13 cellular contexts compared by ENCODE assay signal in the genomic region with DNA sequence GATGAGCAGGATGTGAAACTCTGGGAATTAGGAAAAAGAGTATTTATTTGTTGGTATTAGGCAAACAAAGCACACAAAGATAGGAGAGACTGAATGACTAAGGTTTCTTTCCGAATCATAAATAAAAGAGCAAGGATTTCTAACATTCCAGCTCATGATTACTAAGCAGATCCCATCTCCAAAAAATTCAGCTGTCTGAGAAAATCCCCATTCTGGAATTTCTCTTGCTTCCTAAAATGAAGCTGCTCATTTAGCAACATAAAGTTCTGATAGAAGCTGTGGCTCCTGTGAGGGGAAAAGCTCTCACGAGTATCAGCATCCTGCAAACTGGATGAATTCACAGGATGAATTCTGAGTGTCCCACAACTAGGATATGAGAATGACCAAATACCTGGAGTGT. TPM values are rescaled to one million over a fixed set of nuclear protein-coding genes. Genes with fewer than 3 reads are reported as not detected.
DNase-seq lines count a peak whose midpoint lies in the region; ATAC-seq and TF ChIP-seq lines count a peak whose summit lies in the region.
"Had no signal": no experiment of that assay in that cellular context is flagged by ENCODE, and none has a peak within 500 bp of the region (broad histone marks: within the 10 kb centered on the region; RNA-seq: fewer than 3 reads in every experiment).

No MANE protein-coding gene starts in this region.

- peak; percentile 44 for DNase-seq in AG09309 (ENCODE audit: low read depth)
- DNase-seq in HS-5 (ENCODE audit: low read depth): peak; percentile 69
- DNase-seq in mammary epithelial cell: no peak
- DNase-seq in myocyte (ENCODE audit: low read depth): peak; percentile 56
- no peak for DNase-seq in effector CD8-positive, alpha-beta T cell (lab: John Stamatoyannopoulos, UW)
- DNase-seq in NCI-H2107 (lab: John Stamatoyannopoulos, UW): no peak
- DNase-seq in anterior cingulate cortex (lab: John Stamatoyannopoulos, UW): no peak
- DNase-seq: activated CD4-positive, alpha-beta T cell treated with anti-CD3 and anti-CD28 coated beads for 4 hours; Karpas-422; stimulated activated CD4-positive, alpha-beta T cell treated with anti-CD3 and anti-CD28 coated beads, Interleukin-4, amount 100 ng/mL, for 24 hours; stimulated activated naive CD4-positive, alpha-beta T cell treated with Interleukin-2 at 50 U/mL for 16 hours had no signal

- CTCF ChIA-PET in mammary epithelial cell (lab: Charles Lee; ENCODE audit: low non-redundant PET): no interaction called here

- no peak for ATAC-seq in HG03565 (IDR thresholded peaks at IDR 0.05; ENCODE audit: unreplicated experiment)

- H4K20me1 ChIP-seq in mammary epithelial cell (ENCODE audit: insufficient read depth, low read length): no peaks in the 10 kb centered on the region

- peak overlapping the region; percentile 44 for H3K4me2 ChIP-seq in mammary epithelial cell (ENCODE audit: insufficient read depth, low read depth, low read length)

- H3K27me3 ChIP-seq in mammary epithelial cell (ENCODE audit: insufficient read depth, low read length): no peaks in the 10 kb centered on the region

- dilution Hi-C loops in mammary epithelial cell (cut with HindIII; ENCODE audit: low sequenced_read_pairs): no loop called here

- no TSS peak for BruUV-seq in mammary epithelial cell (replicated peaks; lab: Mats Ljungman, UMichigan)

- WGBS in mammary epithelial cell (ENCODE audit: low coverage, missing lambda C conversion rate): 35% methylated on average over 2 of the region's 2 CpGs

- peaks cover 18% of the 10 kb centered on the region for H3K36me3 ChIP-seq in mammary epithelial cell (ENCODE audit: insufficient read depth, low read length)

- no peak overlapping the region for H2AFZ ChIP-seq in mammary epithelial cell (ENCODE audit: low read depth, low read length)

- TF ChIP-seq CTCF in AG09309 (IDR thresholded peaks at IDR 0.05; ENCODE audit: control insufficient read depth, insufficient read depth, low read depth, low read length, missing control alignments) (no peak), mammary epithelial cell (conservative IDR thresholded peaks at IDR 0.05 in 1 of 2, IDR thresholded peaks at IDR 0.05 in 1 of 2; ENCODE audit: extremely low read depth in 1 of 2, insufficient read depth in 1 of 2, low read depth in 1 of 2, low read length in 2 of 2) (no peak)

- H3K27ac ChIP-seq in mammary epithelial cell (ENCODE audit: insufficient read depth, low read depth, low read length): peak overlapping the region; percentile 69

- in situ Hi-C loops in mammary epithelial cell (cut with MboI; ENCODE audit: low sequenced_read_pairs in 2 of 2): no loop called here

- intact Hi-C loops in mammary epithelial cell (cut with micrococcal nuclease): no loop called here

- no peak overlapping the region for H3K4me3 ChIP-seq in AG09309 (ENCODE audit: control insufficient read depth, low read depth, low read length)
- H3K4me3 ChIP-seq in mammary epithelial cell (replicated peaks in 1 of 3; ENCODE audit: insufficient read depth in 1 of 3, low read depth in 2 of 3, low read length in 3 of 3): no peak overlapping the region

- peak overlapping the region; percentile 47 for H3K9ac ChIP-seq in mammary epithelial cell (ENCODE audit: insufficient read depth, low read length)

- peaks cover 33% of the 10 kb centered on the region for H3K4me1 ChIP-seq in mammary epithelial cell (ENCODE audit: insufficient read depth, low read length)

- H3K79me2 ChIP-seq in mammary epithelial cell (ENCODE audit: insufficient read depth, low read length): peaks cover 3% of the 10 kb centered on the region

- H3K9me3 ChIP-seq in mammary epithelial cell (replicated peaks; ENCODE audit: insufficient read depth, low read length): no peaks in the 10 kb centered on the region

RNA-seq across cellular contexts. Expression of gene SH2D5, which starts 6.7 kb away (rescaled TPM):
- total RNA-seq in mammary epithelial cell (10 to 100 TPM; 13.2 to 65.3 TPM), myocyte (0.47 and 1.5 TPM in 2 replicates)
- polyA plus RNA-seq in mammary epithelial cell: 20.7 TPM
- polyA minus RNA-seq in mammary epithelial cell: 21.3 TPM
- 0.49 TPM for polyA plus RNA-seq in myocyte (2012)
- total RNA-seq: cardiac septum had no signal

RNA-seq across cellular contexts. Expression of gene KIF17, which starts 21.4 kb away (rescaled TPM):
- total RNA-seq in mammary epithelial cell (under 1 TPM; 0.83 to 0.99 TPM), myocyte (0.10 and 0.19 TPM in 2 replicates)
- 0.41 TPM for polyA plus RNA-seq in mammary epithelial cell
- polyA minus RNA-seq in mammary epithelial cell: not detected
- polyA plus RNA-seq in myocyte (2012): 0.16 TPM

RNA-seq across cellular contexts. Expression of gene HP1BP3, which starts 47.9 kb away (rescaled TPM):
- 100 to 1,000 TPM; 155 to 203 TPM for total RNA-seq in mammary epithelial cell
- 94.4 TPM for polyA plus RNA-seq in mammary epithelial cell
- polyA minus RNA-seq in mammary epithelial cell: 107 TPM
- total RNA-seq in myocyte: 137 and 155 TPM in 2 replicates
- polyA plus RNA-seq in myocyte (2012): 91.2 TPM

Comparison
In these comparisons a context has a peak if more than half of its experiments do, and no peak if none do; other contexts are left out.
1. DNase-seq: peak in AG09309 (single experiment), HS-5 (single experiment) and myocyte (single experiment); none in mammary epithelial cell (single experiment), effector CD8-positive, alpha-beta T cell (single experiment), NCI-H2107 (single experiment) and anterior cingulate cortex (0 of 58).